Comparison of ENCODE assay signal across 21 cellular contexts in the genomic region with DNA sequence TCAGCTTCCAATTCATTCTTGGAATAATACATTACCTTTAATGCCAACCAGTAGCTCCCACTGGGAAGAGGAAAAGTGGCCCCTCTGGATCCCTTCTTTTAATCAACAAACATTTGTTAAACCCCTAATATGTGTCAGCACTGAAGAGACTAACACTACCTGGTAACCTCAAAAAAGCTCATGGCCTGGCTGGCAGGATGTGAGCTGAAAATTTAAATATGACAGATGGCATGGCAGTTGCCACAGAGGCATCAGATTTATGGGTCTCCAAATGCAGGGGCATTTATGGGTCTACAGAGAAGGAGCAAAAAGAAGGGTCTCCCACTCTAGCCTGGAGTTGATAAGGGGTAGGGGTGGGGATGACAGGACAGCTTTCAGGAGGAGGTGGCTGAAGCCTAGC. TPM values are rescaled to one million over a fixed set of nuclear protein-coding genes. Genes with fewer than 3 reads are reported as not detected.
DNase-seq lines count a peak whose midpoint lies in the region; ATAC-seq and TF ChIP-seq lines count a peak whose summit lies in the region.
"Had no signal": no experiment of that assay in that cellular context is flagged by ENCODE, and none has a peak within 500 bp of the region (broad histone marks: within the 10 kb centered on the region; RNA-seq: fewer than 3 reads in every experiment).

No MANE protein-coding gene starts in this region.

- POLR2A ChIA-PET in GM10248 (lab: Yijun Ruan, JAX): no interaction called here
- POLR2A ChIA-PET in activated CD4-positive, alpha-beta memory T cell treated with anti-CD3 and anti-CD28 coated beads, Interleukin-2, amount 10 ng/mL, durations not matched to agents 7 days and 5 days (lab: Charles Lee): no interaction called here

- no peak for TF ChIP-seq CTCF in VCaP (conservative IDR thresholded peaks at IDR 0.05)
- TF ChIP-seq CTCF in foreskin keratinocyte (conservative IDR thresholded peaks at IDR 0.05): no peak
- TF ChIP-seq CTCF in GM10248 (IDR thresholded peaks at IDR 0.05; ENCODE audit: control extremely low read depth, extremely low read depth, low read depth, missing control alignments): no peak

- H3K9me3 Mint-ChIP-seq in activated CD4-positive, alpha-beta memory T cell treated with anti-CD3 and anti-CD28 coated beads, Interleukin-2, amount 10 ng/mL, durations not matched to agents 7 days and 5 days: peaks cover 7% of the 10 kb centered on the region

- H3K36me3 Mint-ChIP-seq in activated CD4-positive, alpha-beta memory T cell treated with anti-CD3 and anti-CD28 coated beads, Interleukin-2, amount 10 ng/mL, durations not matched to agents 7 days and 5 days (ENCODE audit: low read depth): no peaks in the 10 kb centered on the region
- H3K36me3 Mint-ChIP-seq: CD4-positive, CD25-positive, alpha-beta regulatory T cell had no signal

- H3K27ac Mint-ChIP-seq in activated CD4-positive, alpha-beta memory T cell treated with anti-CD3 and anti-CD28 coated beads, Interleukin-2, amount 10 ng/mL, durations not matched to agents 7 days and 5 days: no peak overlapping the region
- H3K27ac Mint-ChIP-seq: CD4-positive, CD25-positive, alpha-beta regulatory T cell had no signal

- in situ Hi-C loops in G401 (cut with HindIII; ENCODE audit: low sequenced_read_pairs): no loop called here

- H3K27ac ChIP-seq in VCaP (peak overlapping the region; percentile 77), foreskin keratinocyte (peak overlapping the region; percentile 35)
- H3K27ac ChIP-seq: BLaER1 had no signal

- DNase-seq in G401 (ENCODE audit: low spot score) (peak; percentile 82), NCI-H2171 (lab: John Stamatoyannopoulos, UW) (peak; percentile 15), foreskin keratinocyte (peak in 1 of 2 donors; percentile 32), GM10248 (ENCODE audit: extremely low spot score) (no peak), NCI-H526 treated with DMSO at 0.1 percent for 48 hours (lab: John Stamatoyannopoulos, UW) (no peak)
- DNase-seq in activated CD4-positive, alpha-beta memory T cell treated with anti-CD3 and anti-CD28 coated beads, Interleukin-2, amount 10 ng/mL, durations not matched to agents 7 days and 5 days: no peak
- DNase-seq: CD4-positive, CD25-positive, alpha-beta regulatory T cell; DMS53; GDM1; HCEC 1CT; KBM-7; MG63; NCI-H1105 treated with DMSO at 0.1 percent for 48 hours; NCI-H146; NCI-H2029 treated with DMSO at 0.1 percent for 48 hours; NCI-H345; NCI-H510A treated with DMSO at 0.1 percent for 48 hours; RPMI8226; SHP77 had no signal

- no peaks in the 10 kb centered on the region for H3K27me3 ChIP-seq in foreskin keratinocyte
- H3K27me3 ChIP-seq: BLaER1, MG63 had no signal

- H3K4me3 Mint-ChIP-seq in activated CD4-positive, alpha-beta memory T cell treated with anti-CD3 and anti-CD28 coated beads, Interleukin-2, amount 10 ng/mL, durations not matched to agents 7 days and 5 days: no peak overlapping the region
- H3K4me3 Mint-ChIP-seq: CD4-positive, CD25-positive, alpha-beta regulatory T cell had no signal

- H3K4me1 Mint-ChIP-seq in activated CD4-positive, alpha-beta memory T cell treated with anti-CD3 and anti-CD28 coated beads, Interleukin-2, amount 10 ng/mL, durations not matched to agents 7 days and 5 days: no peaks in the 10 kb centered on the region
- H3K4me1 Mint-ChIP-seq: CD4-positive, CD25-positive, alpha-beta regulatory T cell had no signal

- CTCF ChIA-PET in GM10248 (lab: Yijun Ruan, JAX): interaction anchor here (1.0 kb wide), 1 partner anchor 11 kb away, joined by 3 read pairs; no protein-coding TSS in a partner anchor
- CTCF ChIA-PET in activated CD4-positive, alpha-beta memory T cell treated with anti-CD3 and anti-CD28 coated beads, Interleukin-2, amount 10 ng/mL, durations not matched to agents 7 days and 5 days (lab: Charles Lee): no interaction called here

- peaks cover 27% of the 10 kb centered on the region for H3K4me1 ChIP-seq in foreskin keratinocyte
- H3K4me1 ChIP-seq: BLaER1 had no signal

- peak; percentile 19 for ATAC-seq in foreskin keratinocyte

- H3K27me3 Mint-ChIP-seq in activated CD4-positive, alpha-beta memory T cell treated with anti-CD3 and anti-CD28 coated beads, Interleukin-2, amount 10 ng/mL, durations not matched to agents 7 days and 5 days: no peaks in the 10 kb centered on the region
- H3K27me3 Mint-ChIP-seq: CD4-positive, CD25-positive, alpha-beta regulatory T cell had no signal

RNA-seq across cellular contexts. Expression of a gene that starts 12.5 kb away (rescaled TPM):
- total RNA-seq in G401 (2014; rRNA removed; shearing (Covaris generic)): 0.86 and 2.4 TPM in 2 replicates
- 0.71 and 1.1 TPM in 2 replicates for total RNA-seq in foreskin keratinocyte
- polyA plus RNA-seq in foreskin keratinocyte: 0.57 and 1.1 TPM in 2 replicates
- total RNA-seq in activated CD4-positive, alpha-beta memory T cell treated with anti-CD3 and anti-CD28 coated beads, Interleukin-2, amount 10 ng/mL, durations not matched to agents 7 days and 5 days: not detected
- total RNA-seq: CD4-positive, CD25-positive, alpha-beta regulatory T cell had no signal
- polyA plus RNA-seq: CD4-positive, CD25-positive, alpha-beta regulatory T cell had no signal

Comparison
In these comparisons a context has a peak if more than half of its experiments do, and no peak if none do; other contexts are left out.
1. DNase-seq: peak in G401 (single experiment) and NCI-H2171 (single experiment); none in GM10248 (single experiment), activated CD4-positive, alpha-beta memory T cell treated with anti-CD3 and anti-CD28 coated beads, Interleukin-2, amount 10 ng/mL, durations not matched to agents 7 days and 5 days (single experiment) and NCI-H526 treated with DMSO at 0.1 percent for 48 hours (single experiment).